ENCODE assay signal across 8 cellular contexts in the genomic region with DNA sequence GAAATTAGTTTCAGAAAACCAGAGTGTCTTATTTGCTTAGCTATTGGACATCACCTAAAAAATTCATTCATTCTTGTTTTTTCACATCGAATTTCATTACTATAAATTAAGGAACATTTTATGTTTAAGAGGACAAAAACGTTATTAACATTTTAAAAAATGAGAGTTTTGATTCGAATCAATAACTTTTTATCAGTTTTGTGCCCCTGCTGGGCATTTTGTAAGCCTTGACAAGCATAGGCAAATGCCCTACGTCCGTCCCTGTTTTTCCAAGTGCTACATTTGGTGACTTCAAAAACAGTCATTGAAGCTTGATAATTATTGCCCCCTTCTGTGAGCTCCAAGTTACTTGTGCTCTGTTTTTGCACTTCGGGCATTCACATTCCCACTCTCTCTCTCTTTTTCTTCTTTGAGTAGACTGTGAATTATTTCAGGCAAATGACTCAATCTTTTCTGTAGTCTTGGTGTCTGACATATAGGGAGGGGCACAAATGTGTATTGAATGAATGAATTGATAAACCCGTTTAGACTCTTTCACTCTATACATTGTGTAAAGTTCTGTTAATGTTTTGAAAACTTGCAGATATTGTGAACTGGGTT. TPM values are rescaled to one million over a fixed set of nuclear protein-coding genes. Genes with fewer than 3 reads are reported as not detected.
DNase-seq lines count a peak whose midpoint lies in the region; ATAC-seq and TF ChIP-seq lines count a peak whose summit lies in the region.

No MANE protein-coding gene starts in this region.

- ATAC-seq in heart right ventricle (no peak), left ventricle myocardium superior (no peak), T-cell (replicated peaks in 1 of 4) (no peak), HG02571 (IDR thresholded peaks at IDR 0.05; ENCODE audit: unreplicated experiment) (no peak), HG03342 (IDR thresholded peaks at IDR 0.05; ENCODE audit: unreplicated experiment) (no peak)

- peak overlapping the region in 3 of 10 donors; percentile 89 to 95 (median 91) for H3K27ac ChIP-seq in heart right ventricle

- H3K27me3 ChIP-seq in heart right ventricle, result no peaks in the 10 kb centered on the region

- H3K36me3 Mint-ChIP-seq in T-cell, result peaks cover 5% of the 10 kb centered on the region

- WGBS in heart right ventricle, 2 donors, result 8 to 11% methylated on average over 7 of the region's 7 CpGs

- H3K9me3 Mint-ChIP-seq in T-cell, result no peaks in the 10 kb centered on the region

- DNase-seq in heart right ventricle (no peak), left ventricle myocardium superior (no peak), T-cell (no peak), foreskin fibroblast (peak in 1 of 2 donors; percentile 33), renal cortical epithelial cell (ENCODE audit: low read depth) (peak; percentile 54), activated gamma-delta T cell (lab: John Stamatoyannopoulos, UW) (no peak)

- H3K4me3 ChIP-seq in heart right ventricle (peak overlapping the region in 9 of 10 donors; percentile 68 to 99 (median 92)), foreskin fibroblast (ENCODE audit: low read depth in 1 of 2, low read length in 2 of 2) (peak overlapping the region; percentile 62 to 97)

- intact Hi-C loops in heart right ventricle (cut with DNase I), result loop anchor here in 3 of 10 donors (10.0 kb wide), 2 partner anchors 51 to 231 kb away; partner anchors contain the start of gene SLC25A3 (in 2 of the 3)
- intact Hi-C loops in left ventricle myocardium superior (cut with micrococcal nuclease), result loop anchor here (10.0 kb wide), 1 partner anchor 51 kb away; the partner anchor contains the start of gene SLC25A3

- H3K27ac Mint-ChIP-seq in T-cell, result peak overlapping the region; percentile 36 to 74

- H3K36me3 ChIP-seq in heart right ventricle, result peaks cover 0 to 35% (median 16%) of the 10 kb centered on the region in 9 donors

- peak overlapping the region; percentile 97 to 99 (median 98) for H3K4me3 Mint-ChIP-seq in T-cell

- no peaks in the 10 kb centered on the region for H3K27me3 Mint-ChIP-seq in T-cell

- peaks cover 0 to 36% (median 21%) of the 10 kb centered on the region in 9 donors for H3K4me1 ChIP-seq in heart right ventricle

- CTCF ChIA-PET in T-cell (lab: Charles Lee), result interaction anchor here in 1 of 2 donors (0.9 to 1.3 kb wide), 3 partner anchors 16 to 107 kb away, joined by 3 to 4 read pairs (median 3); no protein-coding TSS in a partner anchor

- peaks cover 15 to 38% (median 38%) of the 10 kb centered on the region in 3 donors for H3K4me1 Mint-ChIP-seq in T-cell

- TF ChIP-seq CTCF in heart right ventricle (IDR thresholded peaks at IDR 0.05) (peak in 2 of 9 donors; percentile 5 to 6), foreskin fibroblast (IDR thresholded peaks at IDR 0.05; ENCODE audit: low read depth, low read length) (no peak)

- POLR2A ChIA-PET in T-cell (lab: Charles Lee), result no interaction called here

- H3K9me3 ChIP-seq in heart right ventricle, result no peaks in the 10 kb centered on the region

RNA-seq across cellular contexts. Expression of gene APAF1, which starts 1.2 kb away (rescaled TPM):
- total RNA-seq in heart right ventricle, result 1 to 10 TPM; 2.5 to 9.9 (median 4.4) TPM
- 1 to 10 TPM; 2.0 to 3.4 TPM for polyA plus RNA-seq in heart right ventricle
- total RNA-seq in left ventricle myocardium superior, result 3.8 TPM
- total RNA-seq in T-cell, result 10 to 100 TPM; 20.7 to 27.6 (median 23.5) TPM
- 30.7 and 34.8 TPM in 2 replicates for total RNA-seq in renal cortical epithelial cell

RNA-seq across cellular contexts. Expression of gene IKBIP, which starts 1.7 kb away (rescaled TPM):
- 10 to 100 TPM in 1 of 10 donors, 1 to 10 TPM in 9; 2.4 to 13.4 (median 4.3) TPM for total RNA-seq in heart right ventricle
- 1 to 10 TPM; 9.0 to 9.2 TPM for polyA plus RNA-seq in heart right ventricle
- total RNA-seq in left ventricle myocardium superior, result 4.0 TPM
- total RNA-seq in T-cell, result 1 to 10 TPM; 2.2 to 8.7 (median 7.3) TPM
- 71.4 and 95.3 TPM in 2 replicates for total RNA-seq in renal cortical epithelial cell

RNA-seq across cellular contexts. Expression of gene SLC25A3, which starts 52.8 kb away (rescaled TPM):
- total RNA-seq in heart right ventricle (1,000 to 10,000 TPM; 1,098 to 2,142 (median 1,719) TPM), left ventricle myocardium superior (1,843 TPM), T-cell (100 to 1,000 TPM; 256 to 438 (median 269) TPM), renal cortical epithelial cell (746 and 790 TPM in 2 replicates)
- 1,000 to 10,000 TPM in 1 of 2 donors, 100 to 1,000 TPM in 1; 742 to 1,246 TPM for polyA plus RNA-seq in heart right ventricle
